ENCODE assay signal across 8 cellular contexts in the genomic region with DNA sequence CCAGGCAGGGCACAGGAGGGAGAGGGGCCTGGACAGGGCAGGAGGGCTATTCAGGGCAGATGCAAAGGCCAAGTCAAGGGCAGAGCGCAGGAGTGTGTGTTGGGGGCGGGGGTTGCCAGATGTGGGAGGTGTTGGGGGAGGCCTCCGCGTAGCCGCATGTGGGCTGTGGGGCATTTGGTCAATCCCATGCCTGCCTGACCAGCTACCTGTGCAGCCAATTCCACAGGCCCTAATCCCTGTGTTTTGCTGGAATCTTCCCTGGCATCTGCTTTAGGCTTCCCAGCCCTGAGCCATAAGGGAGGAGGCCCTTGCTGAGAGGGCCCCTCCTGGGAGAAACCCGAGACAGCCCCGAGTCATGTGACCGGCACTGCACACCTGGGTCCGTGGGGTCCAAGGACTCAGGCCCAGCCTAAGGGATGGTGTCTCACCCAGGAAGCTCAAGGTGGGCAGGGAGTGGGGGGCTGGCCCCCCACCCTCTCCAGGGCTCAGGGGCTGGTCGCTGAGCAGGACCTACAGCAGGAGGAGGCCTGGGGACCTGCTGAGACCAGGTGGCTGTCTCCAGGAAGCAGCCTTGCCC. TPM values are rescaled to one million over a fixed set of nuclear protein-coding genes. Genes with fewer than 3 reads are reported as not detected.
DNase-seq lines count a peak whose midpoint lies in the region; ATAC-seq and TF ChIP-seq lines count a peak whose summit lies in the region.

No MANE protein-coding gene starts in this region.

- TF ChIP-seq POLR2A in stomach (IDR thresholded peaks at IDR 0.05) (no peak), erythroblast (IDR thresholded peaks at IDR 0.05; ENCODE audit: low read length) (no peak)

- ATAC-seq in HG02642 (IDR thresholded peaks at IDR 0.05; ENCODE audit: poor library complexity, unreplicated experiment): peak; percentile 26
- ATAC-seq in Panc1: peak; percentile 33; the same call in 1 of the 2 replicates

- DNase-seq in NCI-H345 (lab: John Stamatoyannopoulos, UW): peak; percentile 4
- DNase-seq in NCI-H345 treated with DMSO at 0.1 percent for 48 hours (lab: John Stamatoyannopoulos, UW; ENCODE audit: unreplicated experiment): no peak
- no peak for DNase-seq in Panc1 (ENCODE audit: low read depth, low spot score)
- DNase-seq in germinal center (ENCODE audit: low spot score): peak; percentile 65
- DNase-seq in stomach: no peak
- no peak for DNase-seq in erythroblast (lab: John Stamatoyannopoulos, UW)
- DNase-seq in midbrain (lab: John Stamatoyannopoulos, UW): no peak

- H3K4me3 ChIP-seq in Panc1 (ENCODE audit: low read depth in 2 of 2, low read length in 2 of 2) (no peak overlapping the region), stomach (no peak overlapping the region)

- H3K4me1 ChIP-seq in Panc1 (ENCODE audit: control insufficient read depth, insufficient read depth, low read length) (peaks cover 8% of the 10 kb centered on the region), stomach (peaks cover 15 to 36% (median 22%) of the 10 kb centered on the region in 4 donors)

- in situ Hi-C loops in Panc1 (cut with HindIII; ENCODE audit: low pct_unique_long_range_greater_than_20kb, low sequenced_read_pairs): no loop called here

- intact Hi-C loops in Panc1 (cut with micrococcal nuclease; ENCODE audit: unreplicated experiment) (no loop called here), stomach (cut with DNase I; ENCODE audit: low total_unique reads) (no loop called here)

- no peak for TF ChIP-seq EP300 in stomach (IDR thresholded peaks at IDR 0.05)

- H3K27me3 ChIP-seq in Panc1 (ENCODE audit: control insufficient read depth, insufficient read depth, low read length): no peaks in the 10 kb centered on the region
- no peaks in the 10 kb centered on the region for H3K27me3 ChIP-seq in stomach

- CTCF ChIA-PET in Panc1 (lab: Charles Lee): no interaction called here

- H3K9me3 ChIP-seq in Panc1 (ENCODE audit: control insufficient read depth, insufficient read depth, low read depth, low read length): no peaks in the 10 kb centered on the region
- no peaks in the 10 kb centered on the region for H3K9me3 ChIP-seq in stomach

- POLR2A ChIA-PET in Panc1 (lab: Charles Lee): no interaction called here

- BruUV-seq in Panc1 (replicated peaks; lab: Mats Ljungman, UMichigan): no TSS peak

- 75 to 80% (median 78%) methylated on average over 9 to 10 of the region's 10 CpGs for WGBS in stomach, 5 donors

- no peak overlapping the region for H3K27ac ChIP-seq in Panc1 (ENCODE audit: low read length)
- peak overlapping the region; percentile 77 to 92 (median 85) for H3K27ac ChIP-seq in stomach

- TF ChIP-seq CTCF in Panc1 (IDR thresholded peaks at IDR 0.05): no peak
- no peak for TF ChIP-seq CTCF in stomach (IDR thresholded peaks at IDR 0.05)

- H3K36me3 ChIP-seq in Panc1 (ENCODE audit: control insufficient read depth, insufficient read depth, low read length) (no peaks in the 10 kb centered on the region), stomach (peaks cover 4 to 59% (median 52%) of the 10 kb centered on the region in 4 donors)

RNA-seq across cellular contexts. Expression of a gene that starts 20.3 kb away (rescaled TPM):
- total RNA-seq in Panc1 (2021; ENCODE audit: unreplicated experiment) (15.2 TPM), stomach (10 to 100 TPM in 1 of 5 donors, 1 to 10 TPM in 3, under 1 TPM in 1; 0.58 to 27.2 (median 2.6) TPM)
- 31.2 TPM for polyA plus RNA-seq in Panc1 (2012; ENCODE audit: insufficient read length)
- 1 to 10 TPM; 3.1 to 6.0 (median 3.6) TPM for polyA plus RNA-seq in stomach

RNA-seq across cellular contexts. Expression of a gene that starts 33.5 kb away (rescaled TPM):
- total RNA-seq in Panc1 (2021; ENCODE audit: unreplicated experiment) (38.8 TPM), stomach (10 to 100 TPM in 2 of 5 donors, 1 to 10 TPM in 3; 7.1 to 37.3 (median 9.8) TPM)
- polyA plus RNA-seq in Panc1 (2012; ENCODE audit: insufficient read length): 36.7 TPM
- polyA plus RNA-seq in stomach: 10 to 100 TPM; 21.2 to 32.9 (median 31.3) TPM

RNA-seq across cellular contexts. Expression of a gene that starts 42.1 kb away (rescaled TPM):
- total RNA-seq in Panc1 (2021; ENCODE audit: unreplicated experiment) (not detected), stomach (not detected)
- not detected for polyA plus RNA-seq in Panc1 (2012; ENCODE audit: insufficient read length)
- polyA plus RNA-seq in stomach: not detected

RNA-seq across cellular contexts. Expression of a gene that starts 45.7 kb away (rescaled TPM):
- 10.2 TPM for total RNA-seq in Panc1 (2021; ENCODE audit: unreplicated experiment)
- polyA plus RNA-seq in Panc1 (2012; ENCODE audit: insufficient read length): 10.8 TPM
- 10 to 100 TPM in 1 of 5 donors, 1 to 10 TPM in 2, not detected in 2; 2.3 to 11.1 (median 4.0) TPM for total RNA-seq in stomach
- polyA plus RNA-seq in stomach: 1 to 10 TPM; 1.1 to 2.6 (median 1.5) TPM

RNA-seq across cellular contexts. Expression of a gene that starts 47.6 kb away (rescaled TPM):
- total RNA-seq in Panc1 (2021; ENCODE audit: unreplicated experiment): 1.4 TPM
- polyA plus RNA-seq in Panc1 (2012; ENCODE audit: insufficient read length): 1.3 TPM
- not detected for total RNA-seq in stomach
- 1 to 10 TPM in 2 of 3 donors, under 1 TPM in 1; 0.92 to 3.4 (median 1.3) TPM for polyA plus RNA-seq in stomach

Comparison
In these comparisons a context has a peak if more than half of its experiments do, and no peak if none do; other contexts are left out.
1. DNase-seq: peak in NCI-H345 (single experiment) and germinal center (single experiment); none in NCI-H345 treated with DMSO at 0.1 percent for 48 hours (single experiment), Panc1 (single experiment), stomach (single experiment), erythroblast (0 of 2) and midbrain (single experiment).